13 cellular contexts compared by ENCODE assay signal in genomic region chr9:132802121-132802795, GRCh38.
"Had no signal": no experiment of that assay in that cellular context is flagged by ENCODE, and none has a peak within 500 bp of the region (broad histone marks: within the 10 kb centered on the region; RNA-seq: fewer than 3 reads in every experiment).

No MANE protein-coding gene starts in this region.

- DNase-seq: activated CD4-positive, alpha-beta T cell treated with anti-CD3 and anti-CD28 coated beads for 1 hour; activated CD4-positive, alpha-beta T cell treated with anti-CD3 and anti-CD28 coated beads, Interleukin-2, amount 50 U/mL, for 4 hours; activated effector memory CD4-positive, alpha-beta T cell treated with anti-CD3 and anti-CD28 coated beads, Interleukin-2, amount 50 U/mL, for 16 hours; activated T-cell treated with anti-CD3 and anti-CD28 coated beads, Interleukin-2, amount 50 U/mL, for 4 hours; dorsolateral prefrontal cortex; kidney glomerular epithelial cell; mesenchymal stem cell; ovary; stimulated activated CD4-positive, alpha-beta T cell treated with anti-CD3 and anti-CD28 coated beads, Interleukin-1b, Interleukin-23, amount 100 ng/mL, for 48 hours; stomach; T-cell; T-helper 9 cell; testis had no signal

- ATAC-seq: activated T-cell treated with anti-CD3 and anti-CD28 coated beads, Interleukin-2, amount 50 U/mL, for 4 hours; T-cell had no signal
